In genomic region chr2:191677091-191677645, GRCh38 we compare ENCODE assay signal across 8 cellular contexts. TPM values are rescaled to one million over a fixed set of nuclear protein-coding genes. Genes with fewer than 3 reads are reported as not detected.
A peak's percentile ranks its signal among the peaks of the same experiment; 100 is the strongest.
DNase-seq lines count a peak whose midpoint lies in the region; ATAC-seq and TF ChIP-seq lines count a peak whose summit lies in the region.

No MANE protein-coding gene starts in this region.

- H3K27ac Mint-ChIP-seq in activated naive CD8-positive, alpha-beta T cell treated with anti-CD3 and anti-CD28 coated beads for 36 hours: peak overlapping the region; percentile 99

- no peaks in the 10 kb centered on the region for H3K27me3 Mint-ChIP-seq in activated naive CD8-positive, alpha-beta T cell treated with anti-CD3 and anti-CD28 coated beads for 36 hours

- peak overlapping the region; percentile 69 for H3K9ac ChIP-seq in NT2/D1 (ENCODE audit: insufficient read length, low read depth)
- H3K9ac ChIP-seq in rectal smooth muscle tissue (ENCODE audit: low read length): peak overlapping the region; percentile 81

- peaks cover 27% of the 10 kb centered on the region for H3K36me3 Mint-ChIP-seq in activated naive CD8-positive, alpha-beta T cell treated with anti-CD3 and anti-CD28 coated beads for 36 hours

- H3K9me3 Mint-ChIP-seq in activated naive CD8-positive, alpha-beta T cell treated with anti-CD3 and anti-CD28 coated beads for 36 hours: peaks cover 3% of the 10 kb centered on the region

- H3K27ac ChIP-seq in 22Rv1 (peak overlapping the region; percentile 68), rectal smooth muscle tissue (ENCODE audit: low read depth, low read length) (peak overlapping the region; percentile 88)

- H3K4me1 Mint-ChIP-seq in activated naive CD8-positive, alpha-beta T cell treated with anti-CD3 and anti-CD28 coated beads for 36 hours: peaks cover 37% of the 10 kb centered on the region

- DNase-seq in NT2/D1 (ENCODE audit: low read depth, low spot score) (no peak), left ventricle myocardium superior (no peak), GM19240 (ENCODE audit: insufficient read length, low spot score) (no peak)
- DNase-seq in activated naive CD8-positive, alpha-beta T cell treated with anti-CD3 and anti-CD28 coated beads for 36 hours: peak; percentile 62

- no peaks in the 10 kb centered on the region for H3K9me3 ChIP-seq in NT2/D1 (ENCODE audit: insufficient read depth, low read length)

- ATAC-seq in GM18499 (IDR thresholded peaks at IDR 0.05; ENCODE audit: insufficient read depth, unreplicated experiment) (peak; percentile 26), HG02973 (IDR thresholded peaks at IDR 0.05; ENCODE audit: unreplicated experiment) (peak; percentile 32), left ventricle myocardium superior (peak; percentile 38)

- H3K4me3 ChIP-seq in NT2/D1 (ENCODE audit: insufficient read length, low read depth): peak overlapping the region; percentile 35
- peak overlapping the region; percentile 81 for H3K4me3 ChIP-seq in rectal smooth muscle tissue (ENCODE audit: low read length)

- H3K4me1 ChIP-seq in NT2/D1 (ENCODE audit: insufficient read depth, insufficient read length) (no peaks in the 10 kb centered on the region), rectal smooth muscle tissue (ENCODE audit: control insufficient read depth, insufficient read depth, low read length) (peaks cover 3% of the 10 kb centered on the region)

- H3K4me3 Mint-ChIP-seq in activated naive CD8-positive, alpha-beta T cell treated with anti-CD3 and anti-CD28 coated beads for 36 hours: peak overlapping the region; percentile 91

- peaks cover 24% of the 10 kb centered on the region for H3K36me3 ChIP-seq in NT2/D1 (ENCODE audit: insufficient read depth, insufficient read length, low read length)
- H3K36me3 ChIP-seq in rectal smooth muscle tissue (ENCODE audit: control insufficient read depth, insufficient read depth, low read length): no peaks in the 10 kb centered on the region

- TF ChIP-seq CTCF in 22Rv1 (IDR thresholded peaks at IDR 0.05): no peak

- intact Hi-C loops in left ventricle myocardium superior (cut with micrococcal nuclease): no loop called here

- H3K27me3 ChIP-seq in NT2/D1 (ENCODE audit: insufficient read depth, insufficient read length) (no peaks in the 10 kb centered on the region), rectal smooth muscle tissue (ENCODE audit: control insufficient read depth, insufficient read depth, low read length) (no peaks in the 10 kb centered on the region)

RNA-seq across cellular contexts. Expression of gene NABP1, which starts 0.8 kb away (rescaled TPM):
- 10 to 100 TPM; 41.1 to 42.1 TPM for total RNA-seq in activated naive CD8-positive, alpha-beta T cell treated with anti-CD3 and anti-CD28 coated beads for 36 hours
- 7.1 TPM for total RNA-seq in left ventricle myocardium superior
